In the genomic region with DNA sequence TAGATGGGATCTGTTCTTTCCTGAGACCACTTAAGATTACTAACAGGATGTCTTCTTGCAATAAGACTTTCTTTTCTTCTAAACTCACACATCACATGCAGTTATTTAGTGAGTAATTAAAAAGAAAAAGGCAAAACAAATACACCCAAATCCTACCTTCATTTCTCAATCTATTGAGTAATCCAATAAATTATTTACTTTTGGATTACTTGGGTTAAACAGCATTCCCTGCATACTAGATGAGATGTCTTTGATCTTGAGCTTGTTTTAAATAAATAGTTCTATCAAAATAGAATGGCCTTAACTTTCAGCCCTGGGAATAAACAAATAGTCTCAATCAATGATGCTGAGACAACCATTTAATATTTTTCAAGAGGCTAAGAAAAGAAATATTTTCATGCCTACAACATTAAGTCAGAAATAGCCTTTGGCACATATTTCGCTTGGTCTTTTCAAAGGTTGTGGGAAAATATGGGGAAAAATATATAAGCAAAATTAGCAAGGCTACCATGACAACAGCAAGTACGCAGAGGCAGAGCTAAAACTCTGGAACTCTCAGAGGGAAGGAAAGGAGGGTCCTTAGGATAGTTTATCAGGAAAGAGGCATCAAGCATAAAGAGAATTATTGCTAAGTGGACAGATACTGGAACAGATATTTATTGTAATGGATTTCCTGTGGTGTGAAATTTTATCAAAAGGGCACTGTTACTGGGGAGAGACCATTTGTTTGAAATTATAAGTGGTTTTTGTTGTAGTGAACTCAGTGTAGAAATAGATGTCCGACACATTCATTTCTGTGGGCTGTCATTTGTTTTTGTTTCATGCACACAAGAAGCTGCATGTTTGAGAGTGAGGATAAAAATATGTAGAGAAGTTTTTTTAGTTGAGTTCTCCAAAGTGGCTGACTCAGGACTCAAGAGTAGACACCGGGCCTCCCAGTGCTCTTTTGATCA, we compare ENCODE assay signal across 24 cellular contexts.
DNase-seq lines count a peak whose midpoint lies in the region; ATAC-seq and TF ChIP-seq lines count a peak whose summit lies in the region.
"Had no signal": no experiment of that assay in that cellular context is flagged by ENCODE, and none has a peak within 500 bp of the region (broad histone marks: within the 10 kb centered on the region; RNA-seq: fewer than 3 reads in every experiment).

No MANE protein-coding gene starts in this region.

- H3K4me1 ChIP-seq in gastrocnemius medialis, result no peaks in the 10 kb centered on the region

- intact Hi-C loops in gastrocnemius medialis (cut with DNase I; ENCODE audit: low total_unique reads), result no loop called here

- H3K4me3 ChIP-seq in AG10803 (ENCODE audit: low read length), result no peak overlapping the region
- H3K4me3 ChIP-seq in SK-N-MC, result 0 out of 2 replicates have a peak overlapping the region, but pooled peaks have one; percentile 14
- no peak overlapping the region for H3K4me3 ChIP-seq in epithelial cell of proximal tubule (ENCODE audit: low read depth, low read length)
- no peak overlapping the region for H3K4me3 ChIP-seq in gastrocnemius medialis
- H3K4me3 ChIP-seq: skin epidermis had no signal

- peak overlapping the region; percentile 95 for H3K27ac Mint-ChIP-seq in osteocyte (ENCODE audit: unreplicated experiment)
- H3K27ac Mint-ChIP-seq in stimulated activated naive CD8-positive, alpha-beta T cell treated with anti-CD3 and anti-CD28 coated beads, Interleukin-15, amount 100 ng/mL, for 72 hours, result no peak overlapping the region
- H3K27ac Mint-ChIP-seq in nephron progenitor cell, result no peak overlapping the region
- H3K27ac Mint-ChIP-seq: activated naive CD8-positive, alpha-beta T cell treated with anti-CD3 and anti-CD28 coated beads, Interleukin-2, amount 10 ng/mL, durations not matched to agents 7 days and 5 days; activated T-helper 2 cell treated with anti-CD3 and anti-CD28 coated beads, Interferon-gamma antibody, Interleukin-2, Interleukin-4, amounts not matched to agents 10 μg/mL and 5 μg/mL and 100 μg/mL, durations not matched to agents 14 hours and 24 hours and 36 hours; CD4-positive, alpha-beta T cell; progenitor cell of endocrine pancreas; stimulated activated naive CD8-positive, alpha-beta T cell treated with anti-CD3 and anti-CD28 coated beads, Interleukin-15, Interleukin-2, amounts not matched to agents 100 ng/mL and 50 ng/mL, for 24 hours had no signal

- H3K36me3 ChIP-seq in SK-N-MC (ENCODE audit: insufficient read depth, low read length) (no peaks in the 10 kb centered on the region), gastrocnemius medialis (no peaks in the 10 kb centered on the region)

- H3K4me1 Mint-ChIP-seq in osteocyte (ENCODE audit: unreplicated experiment) (peaks cover 30% of the 10 kb centered on the region), nephron progenitor cell (peaks cover 37% of the 10 kb centered on the region)
- no peaks in the 10 kb centered on the region for H3K4me1 Mint-ChIP-seq in stimulated activated naive CD8-positive, alpha-beta T cell treated with anti-CD3 and anti-CD28 coated beads, Interleukin-15, amount 100 ng/mL, for 72 hours
- H3K4me1 Mint-ChIP-seq: activated naive CD8-positive, alpha-beta T cell treated with anti-CD3 and anti-CD28 coated beads, Interleukin-2, amount 10 ng/mL, durations not matched to agents 7 days and 5 days; central memory CD8-positive, alpha-beta T cell; naive B cell had no signal

- H3K36me3 Mint-ChIP-seq in osteocyte (ENCODE audit: unreplicated experiment) (no peaks in the 10 kb centered on the region), nephron progenitor cell (ENCODE audit: low read depth) (peaks cover 7% of the 10 kb centered on the region)
- H3K36me3 Mint-ChIP-seq: activated naive CD8-positive, alpha-beta T cell treated with anti-CD3 and anti-CD28 coated beads, Interleukin-2, amount 10 ng/mL, durations not matched to agents 7 days and 5 days; naive B cell had no signal

- in situ Hi-C loops in gastrocnemius medialis (cut with MboI; ENCODE audit: low sequenced_read_pairs in 4 of 4), result no loop called here

- no peak for TF ChIP-seq CTCF in AG10803 (conservative IDR thresholded peaks at IDR 0.05; ENCODE audit: low read length)
- TF ChIP-seq CTCF in epithelial cell of proximal tubule (conservative IDR thresholded peaks at IDR 0.05; ENCODE audit: low read depth, low read length), result no peak
- TF ChIP-seq CTCF in osteocyte (IDR thresholded peaks at IDR 0.05), result no peak
- TF ChIP-seq CTCF in nephron progenitor cell (IDR thresholded peaks at IDR 0.05), result no peak
- no peak for TF ChIP-seq CTCF in gastrocnemius medialis (IDR thresholded peaks at IDR 0.05 in 4 of 5, conservative IDR thresholded peaks at IDR 0.05 in 1 of 5)

- peak overlapping the region; percentile 59; the same call in 1 of the 2 replicates for H3K27ac ChIP-seq in SK-N-MC
- no peak overlapping the region for H3K27ac ChIP-seq in gastrocnemius medialis

- peak overlapping the region; percentile 27 for H3K4me3 Mint-ChIP-seq in osteocyte (ENCODE audit: unreplicated experiment)
- H3K4me3 Mint-ChIP-seq in stimulated activated naive CD8-positive, alpha-beta T cell treated with anti-CD3 and anti-CD28 coated beads, Interleukin-15, amount 100 ng/mL, for 72 hours, result no peak overlapping the region
- H3K4me3 Mint-ChIP-seq in nephron progenitor cell, result no peak overlapping the region
- H3K4me3 Mint-ChIP-seq: activated naive CD8-positive, alpha-beta T cell treated with anti-CD3 and anti-CD28 coated beads, Interleukin-2, amount 10 ng/mL, durations not matched to agents 7 days and 5 days; CD4-positive, alpha-beta T cell; central memory CD8-positive, alpha-beta T cell; naive B cell; stimulated activated naive CD8-positive, alpha-beta T cell treated with anti-CD3 and anti-CD28 coated beads, Interleukin-15, Interleukin-2, amounts not matched to agents 100 ng/mL and 50 ng/mL, for 24 hours had no signal

- H3K27me3 Mint-ChIP-seq in osteocyte (ENCODE audit: unreplicated experiment), result no peaks in the 10 kb centered on the region
- H3K27me3 Mint-ChIP-seq in stimulated activated naive CD8-positive, alpha-beta T cell treated with anti-CD3 and anti-CD28 coated beads, Interleukin-15, amount 100 ng/mL, for 72 hours, result no peaks in the 10 kb centered on the region
- no peaks in the 10 kb centered on the region for H3K27me3 Mint-ChIP-seq in nephron progenitor cell (ENCODE audit: low read depth, poor library complexity)
- H3K27me3 Mint-ChIP-seq: activated naive CD8-positive, alpha-beta T cell treated with anti-CD3 and anti-CD28 coated beads, Interleukin-2, amount 10 ng/mL, durations not matched to agents 7 days and 5 days; CD4-positive, alpha-beta T cell; central memory CD8-positive, alpha-beta T cell; naive B cell; progenitor cell of endocrine pancreas; stimulated activated naive CD8-positive, alpha-beta T cell treated with anti-CD3 and anti-CD28 coated beads, Interleukin-15, Interleukin-2, amounts not matched to agents 100 ng/mL and 50 ng/mL, for 24 hours had no signal

- ATAC-seq in stimulated activated naive CD8-positive, alpha-beta T cell treated with anti-CD3 and anti-CD28 coated beads, Interleukin-15, amount 100 ng/mL, for 72 hours, result no peak
- no peak for ATAC-seq in gastrocnemius medialis

- TF ChIP-seq POLR2A in gastrocnemius medialis (IDR thresholded peaks at IDR 0.05), result no peak

- DNase-seq in AG10803 (ENCODE audit: low read depth) (peak; percentile 24), SK-N-MC (ENCODE audit: low read depth, low spot score) (no peak), epithelial cell of proximal tubule (ENCODE audit: low read depth) (peak; percentile 92), osteocyte (ENCODE audit: extremely low spot score, unreplicated experiment) (no peak), SK-N-DZ (ENCODE audit: low spot score) (no peak), nephron progenitor cell (no peak), gastrocnemius medialis (no peak)
- no peak for DNase-seq in stimulated activated naive CD8-positive, alpha-beta T cell treated with anti-CD3 and anti-CD28 coated beads, Interleukin-15, amount 100 ng/mL, for 72 hours
- DNase-seq: ACHN; activated CD4-positive, alpha-beta T cell treated with anti-CD3 and anti-CD28 coated beads for 48 hours; activated naive CD8-positive, alpha-beta T cell treated with anti-CD3 and anti-CD28 coated beads, Interleukin-2, amount 10 ng/mL, durations not matched to agents 7 days and 5 days; CD4-positive, alpha-beta T cell; DMS79; effector memory CD4-positive, alpha-beta T cell; mammary epithelial cell; MV-4-11; naive B cell; NCI-H187 treated with DMSO at 0.1 percent for 48 hours; stimulated activated CD4-positive, alpha-beta T cell treated with anti-CD3 and anti-CD28 coated beads, Interleukin-2, amount 100 ng/mL, for 48 hours had no signal

- no peak overlapping the region for H3K9ac ChIP-seq in SK-N-MC (ENCODE audit: insufficient read length)

- peaks cover 18% of the 10 kb centered on the region for H3K9me3 Mint-ChIP-seq in osteocyte (ENCODE audit: unreplicated experiment)
- peaks cover 8 to 9% of the 10 kb centered on the region in 2 donors for H3K9me3 Mint-ChIP-seq in stimulated activated naive CD8-positive, alpha-beta T cell treated with anti-CD3 and anti-CD28 coated beads, Interleukin-15, amount 100 ng/mL, for 72 hours
- H3K9me3 Mint-ChIP-seq in nephron progenitor cell, result peaks cover 19% of the 10 kb centered on the region

- H3K27me3 ChIP-seq in gastrocnemius medialis, result no peaks in the 10 kb centered on the region

- H3K9me3 ChIP-seq in SK-N-MC (ENCODE audit: low read depth, low read length) (no peaks in the 10 kb centered on the region; the same call in 1 of the 2 replicates), gastrocnemius medialis (no peaks in the 10 kb centered on the region)

Comparison
In these comparisons a context has a peak if more than half of its experiments do, and no peak if none do; other contexts are left out.
1. DNase-seq: peak in AG10803 (single experiment) and epithelial cell of proximal tubule (single experiment); none in SK-N-MC (single experiment), osteocyte (single experiment), SK-N-DZ (single experiment), stimulated activated naive CD8-positive, alpha-beta T cell treated with anti-CD3 and anti-CD28 coated beads, Interleukin-15, amount 100 ng/mL, for 72 hours (0 of 2), nephron progenitor cell (single experiment) and gastrocnemius medialis (0 of 2).